Comparison of ENCODE assay signal across 16 cellular contexts in the genomic region with DNA sequence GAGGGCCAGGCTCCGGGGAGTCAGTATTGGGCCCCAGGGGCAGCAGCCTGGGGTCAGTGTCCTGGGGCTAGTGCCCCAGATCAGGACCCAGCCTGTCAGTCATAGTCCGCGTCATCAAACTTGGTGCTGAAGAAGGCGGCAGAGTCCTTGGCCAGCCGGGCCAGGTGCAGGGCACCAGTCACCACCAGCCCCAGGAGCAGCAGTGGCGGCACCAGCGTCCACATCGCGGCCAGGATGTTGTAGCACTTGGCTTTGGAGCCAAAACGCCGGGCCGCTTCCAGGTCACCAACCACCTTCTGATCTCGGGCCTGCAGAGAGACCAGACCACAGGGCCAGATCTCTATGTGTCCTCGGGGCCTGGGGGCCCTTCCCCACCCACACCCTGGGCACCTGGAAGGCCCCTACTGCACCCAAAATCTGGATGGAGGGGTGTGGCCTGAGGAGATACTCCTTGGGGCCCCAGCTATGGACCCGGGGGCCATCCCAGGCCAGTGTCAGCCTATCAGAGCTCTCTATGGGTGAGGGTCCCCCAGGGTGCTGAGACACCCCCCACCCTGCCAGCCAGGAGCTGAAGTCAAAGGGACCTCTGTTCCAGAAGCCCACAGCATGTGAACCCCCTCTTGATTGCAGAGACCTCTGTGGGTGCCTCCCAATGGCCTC. TPM values are rescaled to one million over a fixed set of nuclear protein-coding genes. Genes with fewer than 3 reads are reported as not detected.
A peak's percentile ranks its signal among the peaks of the same experiment; 100 is the strongest.
DNase-seq lines count a peak whose midpoint lies in the region; ATAC-seq and TF ChIP-seq lines count a peak whose summit lies in the region.
"Had no signal": no experiment of that assay in that cellular context is flagged by ENCODE, and none has a peak within 500 bp of the region (broad histone marks: within the 10 kb centered on the region; RNA-seq: fewer than 3 reads in every experiment).

No MANE protein-coding gene starts in this region.

- intact Hi-C loops in left ventricle myocardium inferior (cut with micrococcal nuclease): no loop called here
- intact Hi-C loops in posterior vena cava (cut with DNase I): loop anchor here in 1 of 2 donors (5.0 kb wide), 1 partner anchor 204 kb away; no protein-coding TSS in a partner anchor

- no peaks in the 10 kb centered on the region for H3K36me3 ChIP-seq in left ventricle myocardium inferior
- H3K36me3 ChIP-seq: adrenal gland had no signal

- H3K9me3 Mint-ChIP-seq in activated CD4-positive, alpha-beta T cell treated with anti-CD3 and anti-CD28 coated beads, Interleukin-2, amount 10 ng/mL, durations not matched to agents 7 days and 5 days: no peaks in the 10 kb centered on the region

- no peak overlapping the region for H3K27ac Mint-ChIP-seq in activated CD4-positive, alpha-beta T cell treated with anti-CD3 and anti-CD28 coated beads, Interleukin-2, amount 10 ng/mL, durations not matched to agents 7 days and 5 days

- H3K4me1 ChIP-seq in left ventricle myocardium inferior: peaks cover 28% of the 10 kb centered on the region
- H3K4me1 ChIP-seq: adrenal gland had no signal

- CTCF ChIA-PET in activated CD4-positive, alpha-beta T cell treated with anti-CD3 and anti-CD28 coated beads, Interleukin-2, amount 10 ng/mL, durations not matched to agents 7 days and 5 days (lab: Charles Lee): interaction anchor here (0.9 to 1.4 kb wide), 5 partner anchors 8 to 105 kb away, joined by 3 to 5 read pairs (median 3); no protein-coding TSS in a partner anchor

- no peaks in the 10 kb centered on the region for H3K9me3 ChIP-seq in left ventricle myocardium inferior (replicated peaks)
- H3K9me3 ChIP-seq: adrenal gland had no signal

- peaks cover 23% of the 10 kb centered on the region for H3K4me1 Mint-ChIP-seq in activated CD4-positive, alpha-beta T cell treated with anti-CD3 and anti-CD28 coated beads, Interleukin-2, amount 10 ng/mL, durations not matched to agents 7 days and 5 days

- peaks cover 1% of the 10 kb centered on the region for H3K27me3 Mint-ChIP-seq in activated CD4-positive, alpha-beta T cell treated with anti-CD3 and anti-CD28 coated beads, Interleukin-2, amount 10 ng/mL, durations not matched to agents 7 days and 5 days

- POLR2A ChIA-PET in activated CD4-positive, alpha-beta T cell treated with anti-CD3 and anti-CD28 coated beads, Interleukin-2, amount 10 ng/mL, durations not matched to agents 7 days and 5 days (lab: Charles Lee): interaction anchor here (0.6 kb wide), 1 partner anchor 19 kb away, joined by 3 read pairs; no protein-coding TSS in a partner anchor

- TF ChIP-seq POLR2A in Raji (IDR thresholded peaks at IDR 0.05; ENCODE audit: insufficient read depth, low read depth, low read length): peak; percentile 14; the same call in 1 of the 2 replicates

- H3K27ac ChIP-seq in left ventricle myocardium inferior (replicated peaks): peak overlapping the region; percentile 36
- H3K27ac ChIP-seq: adrenal gland had no signal

- DNase-seq in activated CD4-positive, alpha-beta T cell treated with anti-CD3 and anti-CD28 coated beads for 1 hour: peak; percentile 62
- DNase-seq in activated CD4-positive, alpha-beta T cell treated with anti-CD3 and anti-CD28 coated beads, Interleukin-2, amount 10 ng/mL, durations not matched to agents 7 days and 5 days: no peak
- DNase-seq in left ventricle myocardium inferior (peak; percentile 17), posterior vena cava (ENCODE audit: low spot score) (peak; percentile 80)
- DNase-seq: adrenal gland, EL, erythroblast, islet precursor cell, SIG-M5, T1000 had no signal

- no peak for ATAC-seq in GM19452 (IDR thresholded peaks at IDR 0.05; ENCODE audit: unreplicated experiment)
- no peak for ATAC-seq in HG02970 (IDR thresholded peaks at IDR 0.05; ENCODE audit: low FRiP score, unreplicated experiment)
- ATAC-seq in HG03280 (IDR thresholded peaks at IDR 0.05; ENCODE audit: unreplicated experiment): no peak

- peaks cover 3% of the 10 kb centered on the region for H3K36me3 Mint-ChIP-seq in activated CD4-positive, alpha-beta T cell treated with anti-CD3 and anti-CD28 coated beads, Interleukin-2, amount 10 ng/mL, durations not matched to agents 7 days and 5 days (ENCODE audit: low read depth)

- no peak for TF ChIP-seq CTCF in left ventricle myocardium inferior (IDR thresholded peaks at IDR 0.05; ENCODE audit: borderline replicate concordance)

- no peak overlapping the region for H3K4me3 ChIP-seq in left ventricle myocardium inferior
- H3K4me3 ChIP-seq: adrenal gland had no signal

- peaks cover 72% of the 10 kb centered on the region for H3K27me3 ChIP-seq in left ventricle myocardium inferior (ENCODE audit: low read depth)

- no peak overlapping the region for H3K4me3 Mint-ChIP-seq in activated CD4-positive, alpha-beta T cell treated with anti-CD3 and anti-CD28 coated beads, Interleukin-2, amount 10 ng/mL, durations not matched to agents 7 days and 5 days

RNA-seq across cellular contexts. Expression of gene IFITM5, which starts 0.8 kb away (rescaled TPM):
- not detected for total RNA-seq in activated CD4-positive, alpha-beta T cell treated with anti-CD3 and anti-CD28 coated beads, Interleukin-2, amount 10 ng/mL, durations not matched to agents 7 days and 5 days
- total RNA-seq in left ventricle myocardium inferior: not detected
- total RNA-seq in posterior vena cava: not detected
- total RNA-seq: A172; adrenal gland; CD4-positive, alpha-beta memory T cell had no signal

RNA-seq across cellular contexts. Expression of gene IFITM2, which starts 9.1 kb away (rescaled TPM):
- total RNA-seq in activated CD4-positive, alpha-beta T cell treated with anti-CD3 and anti-CD28 coated beads, Interleukin-2, amount 10 ng/mL, durations not matched to agents 7 days and 5 days: 1,000 to 10,000 TPM; 1,561 to 1,733 TPM
- total RNA-seq in left ventricle myocardium inferior (160 TPM), posterior vena cava (100 to 1,000 TPM; 647 to 724 TPM)

RNA-seq across cellular contexts. Expression of gene PGGHG, which starts 9.6 kb away (rescaled TPM):
- 100 to 1,000 TPM; 325 to 377 TPM for total RNA-seq in activated CD4-positive, alpha-beta T cell treated with anti-CD3 and anti-CD28 coated beads, Interleukin-2, amount 10 ng/mL, durations not matched to agents 7 days and 5 days
- total RNA-seq in left ventricle myocardium inferior (7.2 TPM), posterior vena cava (10 to 100 TPM; 18.8 to 20.7 TPM)

RNA-seq across cellular contexts. Expression of gene IFITM1, which starts 15.3 kb away (rescaled TPM):
- total RNA-seq in activated CD4-positive, alpha-beta T cell treated with anti-CD3 and anti-CD28 coated beads, Interleukin-2, amount 10 ng/mL, durations not matched to agents 7 days and 5 days: 1,000 to 10,000 TPM; 1,306 to 1,465 TPM
- total RNA-seq in left ventricle myocardium inferior: 83.5 TPM
- 100 to 1,000 TPM; 205 to 275 TPM for total RNA-seq in posterior vena cava

RNA-seq across cellular contexts. Expression of gene NLRP6, which starts 20.3 kb away (rescaled TPM):
- 1 to 10 TPM; 5.5 to 6.5 TPM for total RNA-seq in activated CD4-positive, alpha-beta T cell treated with anti-CD3 and anti-CD28 coated beads, Interleukin-2, amount 10 ng/mL, durations not matched to agents 7 days and 5 days
- total RNA-seq in left ventricle myocardium inferior: not detected
- under 1 TPM; 0.38 to 0.42 TPM for total RNA-seq in posterior vena cava
- total RNA-seq: A172 had no signal

Comparison
In these comparisons a context has a peak if more than half of its experiments do, and no peak if none do; other contexts are left out.
1. RNA of gene PGGHG, which starts 9.6 kb away (total RNA-seq): 325 to 377 TPM in activated CD4-positive, alpha-beta T cell treated with anti-CD3 and anti-CD28 coated beads, Interleukin-2, amount 10 ng/mL, durations not matched to agents 7 days and 5 days; 18.8 to 20.7 TPM in posterior vena cava and 7.2 TPM in left ventricle myocardium inferior (single experiment); every median in the first group is over 10 times any median in the second.